27 cellular contexts compared by ENCODE assay signal in the genomic region with DNA sequence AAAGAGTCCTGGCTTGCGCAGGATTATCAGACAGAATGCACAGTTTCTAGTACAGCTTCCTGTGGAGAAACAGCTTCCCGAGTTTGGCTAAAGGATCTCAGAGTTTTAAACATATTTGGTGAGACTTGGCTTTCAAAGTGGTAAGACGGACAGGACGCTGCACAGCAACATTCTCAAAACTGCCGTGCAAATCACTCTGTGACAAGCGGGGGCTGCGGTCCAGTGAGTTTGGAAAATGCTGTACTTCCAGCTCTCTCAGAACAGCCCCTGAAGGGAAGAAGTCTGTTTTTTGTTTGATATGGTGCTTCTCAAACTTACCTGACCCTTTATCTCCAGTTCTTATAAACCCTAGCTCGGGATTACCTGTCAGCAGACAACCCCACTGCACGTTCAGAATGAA. TPM values are rescaled to one million over a fixed set of nuclear protein-coding genes. Genes with fewer than 3 reads are reported as not detected.
"Had no signal": no experiment of that assay in that cellular context is flagged by ENCODE, and none has a peak within 500 bp of the region (broad histone marks: within the 10 kb centered on the region; RNA-seq: fewer than 3 reads in every experiment).

No MANE protein-coding gene starts in this region.

- DNase-seq: cerebellar nuclear complex; dermis blood vessel endothelial cell; erythroblast; foreskin melanocyte; heart right ventricle; hypothalamus; left ventricle myocardium inferior; lower lobe of right lung; mesenchymal stem cell; naive thymus-derived CD8-positive, alpha-beta T cell; occipital lobe; pancreas; sigmoid colon; stimulated activated CD4-positive, alpha-beta T cell treated with anti-CD3 and anti-CD28 coated beads, Interleukin-12 subunit alpha, Interleukin-12 subunit beta, amount 100 ng/mL, for 4 hours; stimulated activated naive CD4-positive, alpha-beta T cell; stomach; substantia nigra; trophoblast cell had no signal

- ATAC-seq: heart right ventricle; lower lobe of right lung; naive thymus-derived CD8-positive, alpha-beta T cell; pancreas had no signal

- FAIRE-seq: colon, endothelial cell of umbilical vein, islet of Langerhans, pancreas, urothelium cell line had no signal

- H3K27me3 ChIP-seq: heart right ventricle, neural progenitor cell, pancreas, sigmoid colon, stomach had no signal

- H3K9ac ChIP-seq: neural progenitor cell had no signal

- H3K4me1 ChIP-seq: pancreas, prostate gland had no signal

- H3K9me3 ChIP-seq: heart right ventricle, left ventricle myocardium inferior, lower lobe of right lung, pancreas, prostate gland, sigmoid colon, stomach, thoracic aorta had no signal

- H3K4me3 ChIP-seq: heart right ventricle, left ventricle myocardium inferior, lower lobe of right lung, neural progenitor cell, pancreas, prostate gland, sigmoid colon, skin epidermis, stomach, thoracic aorta had no signal

- H3K36me3 ChIP-seq: left ventricle myocardium inferior, lower lobe of right lung, neural progenitor cell, pancreas, prostate gland, sigmoid colon, stomach, thoracic aorta had no signal

- H3K27ac ChIP-seq: left ventricle myocardium inferior, lower lobe of right lung, neural progenitor cell, pancreas, prostate gland, skin epidermis, stomach, thoracic aorta had no signal

RNA-seq across cellular contexts. Expression of a gene that starts 18.1 kb away (rescaled TPM):
- total RNA-seq: dermis blood vessel endothelial cell; endothelial cell of umbilical vein; mononuclear cell; naive thymus-derived CD8-positive, alpha-beta T cell had no signal
- polyA plus RNA-seq: endothelial cell of umbilical vein; naive thymus-derived CD8-positive, alpha-beta T cell had no signal
